In genomic region chr4:105145913-105146285, GRCh38 we compare ENCODE assay signal across 8 cellular contexts. TPM values are rescaled to one million over a fixed set of nuclear protein-coding genes. Genes with fewer than 3 reads are reported as not detected.
DNase-seq lines count a peak whose midpoint lies in the region; ATAC-seq and TF ChIP-seq lines count a peak whose summit lies in the region.

No MANE protein-coding gene starts in this region.

- intact Hi-C loops in Panc1 (cut with micrococcal nuclease; ENCODE audit: unreplicated experiment) (loop anchor here (2.0 kb wide), 1 partner anchor 327 kb away; no protein-coding TSS in a partner anchor), adrenal gland (cut with DNase I) (loop anchor here in 1 of 2 donors (10.0 kb wide), 1 partner anchor 109 kb away; no protein-coding TSS in a partner anchor)

- ATAC-seq in GM18502 (IDR thresholded peaks at IDR 0.05; ENCODE audit: poor library complexity, unreplicated experiment) (peak; percentile 31), HG02642 (IDR thresholded peaks at IDR 0.05; ENCODE audit: poor library complexity, unreplicated experiment) (peak; percentile 23), Panc1 (peak; percentile 40; the same call in 1 of the 2 replicates)

- H3K4me3 ChIP-seq in Panc1 (ENCODE audit: low read depth in 2 of 2, low read length in 2 of 2) = peak overlapping the region; percentile 85 to 93
- peak overlapping the region in 2 of 4 donors; percentile 63 to 77 for H3K4me3 ChIP-seq in adrenal gland
- H3K4me3 ChIP-seq in iPS-15b (ENCODE audit: low read depth, low read length) = peak overlapping the region; percentile 84

- H3K4me1 ChIP-seq in Panc1 (ENCODE audit: control insufficient read depth, insufficient read depth, low read length) = no peaks in the 10 kb centered on the region
- peaks cover 11 to 27% of the 10 kb centered on the region in 2 donors for H3K4me1 ChIP-seq in adrenal gland (replicated peaks in 1 of 2)
- peaks cover 7% of the 10 kb centered on the region for H3K4me1 ChIP-seq in iPS-15b (ENCODE audit: control insufficient read depth, insufficient read depth, low read length)

- CTCF ChIA-PET in Panc1 (lab: Charles Lee) = no interaction called here

- H3K27me3 ChIP-seq in Panc1 (ENCODE audit: control insufficient read depth, insufficient read depth, low read length) = no peaks in the 10 kb centered on the region
- H3K27me3 ChIP-seq in adrenal gland = no peaks in the 10 kb centered on the region
- H3K27me3 ChIP-seq in iPS-15b (ENCODE audit: control insufficient read depth, insufficient read depth, low read length) = peaks cover 90% of the 10 kb centered on the region

- H3K9ac ChIP-seq in iPS-15b (ENCODE audit: low read depth, low read length) = no peak overlapping the region

- in situ Hi-C loops in Panc1 (cut with HindIII; ENCODE audit: low pct_unique_long_range_greater_than_20kb, low sequenced_read_pairs) = no loop called here

- 0 to 1% (median 1%) methylated on average over 22 to 25 of the region's 25 CpGs for WGBS in adrenal gland, 4 donors

- H3K36me3 ChIP-seq in Panc1 (ENCODE audit: control insufficient read depth, insufficient read depth, low read length) = peaks cover 8% of the 10 kb centered on the region; the same call in 1 of the 2 replicates
- H3K36me3 ChIP-seq in adrenal gland (replicated peaks in 1 of 2) = no peaks in the 10 kb centered on the region
- H3K36me3 ChIP-seq in iPS-15b (ENCODE audit: control insufficient read depth, insufficient read depth, low read length) = no peaks in the 10 kb centered on the region

- TF ChIP-seq POLR2A in adrenal gland (IDR thresholded peaks at IDR 0.05) = no peak

- no peak for DNase-seq in Panc1 (ENCODE audit: low read depth, low spot score)
- DNase-seq in adrenal gland = peak in 5 of 7 donors; percentile 14 to 51 (median 38)
- DNase-seq in stimulated activated CD4-positive, alpha-beta T cell treated with anti-CD3 and anti-CD28 coated beads, Interleukin-2, amount 100 ng/mL, for 24 hours = peak; percentile 49 to 51
- DNase-seq in COLO829 (ENCODE audit: low spot score) = no peak
- DNase-seq in DMS79 (lab: John Stamatoyannopoulos, UW) = no peak

- BruUV-seq in Panc1 (replicated peaks; lab: Mats Ljungman, UMichigan) = no TSS peak

- POLR2A ChIA-PET in Panc1 (lab: Charles Lee) = no interaction called here

- H3K27ac ChIP-seq in Panc1 (ENCODE audit: low read length) (peak overlapping the region; percentile 23), adrenal gland (peak overlapping the region in 4 of 5 donors; percentile 46 to 89 (median 87))

- H3K9me3 ChIP-seq in Panc1 (ENCODE audit: control insufficient read depth, insufficient read depth, low read depth, low read length) (no peaks in the 10 kb centered on the region), adrenal gland (replicated peaks in 1 of 3) (no peaks in the 10 kb centered on the region), iPS-15b (ENCODE audit: control insufficient read depth, insufficient read depth, low read length) (no peaks in the 10 kb centered on the region)

- TF ChIP-seq CTCF in Panc1 (IDR thresholded peaks at IDR 0.05) (no peak), adrenal gland (IDR thresholded peaks at IDR 0.05) (no peak)

RNA-seq across cellular contexts. Expression of gene TET2, which starts 0.8 kb away (rescaled TPM):
- total RNA-seq in Panc1 (2021; ENCODE audit: unreplicated experiment) (7.0 TPM), adrenal gland (10 to 100 TPM in 6 of 8 donors, 1 to 10 TPM in 2; 7.7 to 26.1 (median 16.6) TPM)
- 2.1 TPM for polyA plus RNA-seq in Panc1 (2012; ENCODE audit: insufficient read length)
- 1 to 10 TPM; 3.7 to 6.1 (median 6.0) TPM for polyA plus RNA-seq in adrenal gland

Comparison
In these comparisons a context has a peak if more than half of its experiments do, and no peak if none do; other contexts are left out.
1. DNase-seq: peak in adrenal gland (5 of 7) and stimulated activated CD4-positive, alpha-beta T cell treated with anti-CD3 and anti-CD28 coated beads, Interleukin-2, amount 100 ng/mL, for 24 hours (2 of 2); none in Panc1 (single experiment), COLO829 (single experiment) and DMS79 (single experiment).
2. Peak in every context shown above with its lines, with median percentiles within 50 percentile points of each other: ATAC-seq.